ENCODE assay signal across 16 cellular contexts in the genomic region with DNA sequence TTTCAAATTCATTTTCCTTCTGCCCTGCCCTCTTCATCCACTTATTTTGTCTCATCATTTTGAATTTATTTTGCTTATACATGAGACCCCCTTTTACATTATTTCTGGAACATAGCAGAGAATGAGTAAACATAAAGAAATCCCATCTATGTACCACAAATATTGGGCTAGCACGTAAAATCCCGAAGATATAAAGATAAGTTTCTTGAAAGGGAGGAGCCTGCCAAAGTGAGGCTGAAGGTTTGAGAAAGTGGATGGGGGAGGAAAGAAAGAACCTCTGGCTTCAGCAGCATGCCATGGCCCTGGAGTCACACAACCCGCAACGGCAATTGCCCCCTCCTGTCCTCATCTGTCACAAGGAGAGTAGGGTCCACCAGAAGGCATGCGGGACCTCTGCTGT. TPM values are rescaled to one million over a fixed set of nuclear protein-coding genes. Genes with fewer than 3 reads are reported as not detected.
DNase-seq lines count a peak whose midpoint lies in the region; TF ChIP-seq lines count a peak whose summit lies in the region.
"Had no signal": no experiment of that assay in that cellular context is flagged by ENCODE, and none has a peak within 500 bp of the region (broad histone marks: within the 10 kb centered on the region; RNA-seq: fewer than 3 reads in every experiment).

No MANE protein-coding gene starts in this region.

- intact Hi-C loops in activated T-helper 1 cell treated with anti-CD3 and anti-CD28 coated beads, Interleukin-12 subunit alpha, Interleukin-12 subunit beta, Interleukin-2, Interleukin-4 antibody, amounts not matched to agents 30 ng/mL and 10 ng/mL and 1 ng/mL, durations not matched to agents 14 hours and 24 hours and 36 hours (cut with micrococcal nuclease) = no loop called here

- H3K4me1 Mint-ChIP-seq in activated T-helper 1 cell treated with anti-CD3 and anti-CD28 coated beads, Interleukin-12 subunit alpha, Interleukin-12 subunit beta, Interleukin-2, Interleukin-4 antibody, amounts not matched to agents 30 ng/mL and 10 ng/mL and 1 ng/mL, durations not matched to agents 14 hours and 24 hours and 36 hours (ENCODE audit: low read depth) = no peaks in the 10 kb centered on the region

- TF ChIP-seq CTCF in brain microvascular endothelial cell (IDR thresholded peaks at IDR 0.05; ENCODE audit: low read depth, low read length, missing control alignments) = no peak

- H3K4me3 Mint-ChIP-seq in activated T-helper 1 cell treated with anti-CD3 and anti-CD28 coated beads, Interleukin-12 subunit alpha, Interleukin-12 subunit beta, Interleukin-2, Interleukin-4 antibody, amounts not matched to agents 30 ng/mL and 10 ng/mL and 1 ng/mL, durations not matched to agents 14 hours and 24 hours and 36 hours = no peak overlapping the region

- peak; percentile 86 for DNase-seq in ELR (ENCODE audit: low read depth)
- DNase-seq in LHCN-M2 (ENCODE audit: low read depth) = peak; percentile 36
- peak; percentile 62 for DNase-seq in brain microvascular endothelial cell
- DNase-seq in non-pigmented ciliary epithelial cell (ENCODE audit: low read depth) = peak; percentile 45
- no peak for DNase-seq in NCI-H2227 treated with DMSO at 0.1 percent for 48 hours (lab: John Stamatoyannopoulos, UW)
- no peak for DNase-seq in activated T-helper 1 cell treated with anti-CD3 and anti-CD28 coated beads, Interleukin-12 subunit alpha, Interleukin-12 subunit beta, Interleukin-2, Interleukin-4 antibody, amounts not matched to agents 30 ng/mL and 10 ng/mL and 1 ng/mL, durations not matched to agents 14 hours and 24 hours and 36 hours (ENCODE audit: low spot score)
- DNase-seq in stimulated activated CD4-positive, alpha-beta T cell treated with anti-CD3 and anti-CD28 coated beads, Interleukin-2, amount 100 ng/mL, for 48 hours = no peak
- no peak for DNase-seq in H4 (ENCODE audit: low spot score)
- DNase-seq: AML-193, COR-L47, NCI-H1417, NCI-H187 treated with DMSO at 0.1 percent for 48 hours, NCI-H748 treated with DMSO at 0.1 percent for 48 hours, OCI-M1, SHP77 treated with DMSO at 0.1 percent for 48 hours had no signal

- H3K4me3 ChIP-seq in brain microvascular endothelial cell (ENCODE audit: low read depth, low read length) = no peak overlapping the region
- H3K4me3 ChIP-seq: A549 had no signal

- no peaks in the 10 kb centered on the region for H3K36me3 ChIP-seq in brain microvascular endothelial cell (replicated peaks)

- no peaks in the 10 kb centered on the region for H3K36me3 Mint-ChIP-seq in activated T-helper 1 cell treated with anti-CD3 and anti-CD28 coated beads, Interleukin-12 subunit alpha, Interleukin-12 subunit beta, Interleukin-2, Interleukin-4 antibody, amounts not matched to agents 30 ng/mL and 10 ng/mL and 1 ng/mL, durations not matched to agents 14 hours and 24 hours and 36 hours (ENCODE audit: low read depth)

- no peak overlapping the region for H3K27ac Mint-ChIP-seq in activated T-helper 1 cell treated with anti-CD3 and anti-CD28 coated beads, Interleukin-12 subunit alpha, Interleukin-12 subunit beta, Interleukin-2, Interleukin-4 antibody, amounts not matched to agents 30 ng/mL and 10 ng/mL and 1 ng/mL, durations not matched to agents 14 hours and 24 hours and 36 hours

- peak overlapping the region; percentile 74 for H3K27ac ChIP-seq in brain microvascular endothelial cell
- H3K27ac ChIP-seq: A549 had no signal

- H3K27me3 ChIP-seq in brain microvascular endothelial cell (replicated peaks) = no peaks in the 10 kb centered on the region

- no peaks in the 10 kb centered on the region for H3K9me3 Mint-ChIP-seq in activated T-helper 1 cell treated with anti-CD3 and anti-CD28 coated beads, Interleukin-12 subunit alpha, Interleukin-12 subunit beta, Interleukin-2, Interleukin-4 antibody, amounts not matched to agents 30 ng/mL and 10 ng/mL and 1 ng/mL, durations not matched to agents 14 hours and 24 hours and 36 hours

- H3K27me3 Mint-ChIP-seq in activated T-helper 1 cell treated with anti-CD3 and anti-CD28 coated beads, Interleukin-12 subunit alpha, Interleukin-12 subunit beta, Interleukin-2, Interleukin-4 antibody, amounts not matched to agents 30 ng/mL and 10 ng/mL and 1 ng/mL, durations not matched to agents 14 hours and 24 hours and 36 hours (ENCODE audit: insufficient read depth) = peaks cover 32% of the 10 kb centered on the region

- in situ Hi-C loops in brain microvascular endothelial cell (cut with HindIII; ENCODE audit: low pct_ligation_motif_present, low sequenced_read_pairs) = no loop called here

RNA-seq across cellular contexts. Expression of a gene that starts 53.9 kb away (rescaled TPM):
- total RNA-seq in LHCN-M2 (2014; rRNA removed) = 20.2 and 35.2 TPM in 2 replicates
- 53.5 TPM for polyA plus RNA-seq in LHCN-M2 (2012)
- total RNA-seq in activated T-helper 1 cell treated with anti-CD3 and anti-CD28 coated beads, Interleukin-12 subunit alpha, Interleukin-12 subunit beta, Interleukin-2, Interleukin-4 antibody, amounts not matched to agents 30 ng/mL and 10 ng/mL and 1 ng/mL, durations not matched to agents 14 hours and 24 hours and 36 hours = 33.6 and 34.1 TPM in 2 replicates
- total RNA-seq in H4 (2014; rRNA removed; shearing (Covaris generic)) = 34.4 and 45.7 TPM in 2 replicates

Comparison
In these comparisons a context has a peak if more than half of its experiments do, and no peak if none do; other contexts are left out.
1. DNase-seq: peak in ELR (single experiment), LHCN-M2 (single experiment), brain microvascular endothelial cell (single experiment) and non-pigmented ciliary epithelial cell (single experiment); none in NCI-H2227 treated with DMSO at 0.1 percent for 48 hours (single experiment), activated T-helper 1 cell treated with anti-CD3 and anti-CD28 coated beads, Interleukin-12 subunit alpha, Interleukin-12 subunit beta, Interleukin-2, Interleukin-4 antibody, amounts not matched to agents 30 ng/mL and 10 ng/mL and 1 ng/mL, durations not matched to agents 14 hours and 24 hours and 36 hours (single experiment), stimulated activated CD4-positive, alpha-beta T cell treated with anti-CD3 and anti-CD28 coated beads, Interleukin-2, amount 100 ng/mL, for 48 hours (0 of 2) and H4 (single experiment).